In the genomic region with DNA sequence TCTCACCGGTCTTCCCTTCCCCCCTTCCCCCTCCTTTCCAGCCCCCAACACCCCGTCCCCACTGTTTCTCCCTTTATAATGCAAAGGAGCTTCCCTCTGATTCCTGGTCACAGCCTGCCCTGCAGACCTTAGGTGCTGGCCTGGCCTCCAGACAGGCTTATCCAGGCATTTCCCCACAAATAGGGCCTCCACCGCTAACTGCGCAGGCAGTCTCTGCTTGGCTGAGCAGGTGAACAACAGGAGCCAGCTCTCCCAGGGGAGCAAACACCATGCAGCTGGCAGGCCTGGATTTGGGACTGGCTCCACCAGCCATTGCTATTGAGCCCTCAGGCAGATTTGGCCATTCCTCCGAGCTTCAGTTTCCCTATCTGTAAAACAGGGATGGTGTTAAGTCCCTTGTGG, we compare ENCODE assay signal across 1 cellular context.
TF ChIP-seq lines count a peak whose summit lies in the region.

No MANE protein-coding gene starts in this region.

TF ChIP-seq in H1, 55 proteins besides CTCF, POLR2A, EP300 and RAD21 (continued from another document):
- TF ChIP-seq GABPA (IDR thresholded peaks at IDR 0.05; ENCODE audit: borderline replicate concordance, insufficient read depth, low read length) (no peak), BACH1 (IDR thresholded peaks at IDR 0.05; ENCODE audit: low read length) (no peak), CREB1 (IDR thresholded peaks at IDR 0.05) (peak; percentile 56; the same call in 1 of the 2 replicates), TAF7 (optimal IDR thresholded peaks at IDR 0.05; ENCODE audit: borderline replicate concordance, low read depth, low read length) (peak; percentile 80), SP1 (IDR thresholded peaks at IDR 0.05; ENCODE audit: low read depth, low read length) (0 out of 2 replicates have a peak, but pooled peaks have one; percentile 58), SP2 (IDR thresholded peaks at IDR 0.05; ENCODE audit: low read length) (no peak), SIN3A (conservative IDR thresholded peaks at IDR 0.05 in 1 of 2, IDR thresholded peaks at IDR 0.05 in 1 of 2; ENCODE audit: low read depth in 1 of 2, low read length in 2 of 2) (no peak), SAP30 (IDR thresholded peaks at IDR 0.05; ENCODE audit: insufficient read depth, insufficient replicate concordance, low read length) (no peak), SP4 (IDR thresholded peaks at IDR 0.05; ENCODE audit: low read length) (no peak), HDAC6 (IDR thresholded peaks at IDR 0.05; ENCODE audit: low read depth, low read length) (no peak), SIX5 (IDR thresholded peaks at IDR 0.05; ENCODE audit: low read depth, low read length) (no peak), POLR2AphosphoS5 (IDR thresholded peaks at IDR 0.05; ENCODE audit: low read depth, low read length) (peak; percentile 64; the same call in 1 of the 2 replicates), YY1 (IDR thresholded peaks at IDR 0.05; ENCODE audit: low read depth, low read length) (peak; percentile 72; the same call in 1 of the 2 replicates), GTF2F1 (IDR thresholded peaks at IDR 0.05; ENCODE audit: borderline replicate concordance, low read depth, low read length) (no peak), SRF (IDR thresholded peaks at IDR 0.05; ENCODE audit: low read depth, low read length) (no peak), ASH2L (IDR thresholded peaks at IDR 0.05; ENCODE audit: low read length) (peak; percentile 57), EZH2 (IDR thresholded peaks at IDR 0.05; ENCODE audit: low read depth, low read length, severe bottlenecking) (no peak), TCF12 (IDR thresholded peaks at IDR 0.05; ENCODE audit: low read depth, low read length) (0 out of 2 replicates have a peak, but pooled peaks have one; percentile 39), POU5F1 (IDR thresholded peaks at IDR 0.05; ENCODE audit: low read depth, low read length) (peak; percentile 85; the same call in 1 of the 2 replicates), EGR1 (IDR thresholded peaks at IDR 0.05; ENCODE audit: borderline replicate concordance, low read depth, low read length) (peak; percentile 53; the same call in 1 of the 2 replicates), KDM1A (IDR thresholded peaks at IDR 0.05; ENCODE audit: borderline replicate concordance, low read length) (no peak), RBBP5 (IDR thresholded peaks at IDR 0.05; ENCODE audit: borderline replicate concordance, low read depth, low read length) (no peak), HDAC2 (IDR thresholded peaks at IDR 0.05; ENCODE audit: borderline replicate concordance in 1 of 2, low read depth in 2 of 2, low read length in 2 of 2) (peak in 1 of 2 experiments; percentile 88; a peak in 1 of 4 replicates), CTBP2 (IDR thresholded peaks at IDR 0.05; ENCODE audit: borderline replicate concordance, insufficient read depth, insufficient read length, low read length) (peak; percentile 24), TBP (IDR thresholded peaks at IDR 0.05; ENCODE audit: low read depth, low read length) (peak; percentile 83), TAF1 (IDR thresholded peaks at IDR 0.05; ENCODE audit: low read depth, low read length) (peak; percentile 72)
- TF ChIP-seq, protein P1, sequence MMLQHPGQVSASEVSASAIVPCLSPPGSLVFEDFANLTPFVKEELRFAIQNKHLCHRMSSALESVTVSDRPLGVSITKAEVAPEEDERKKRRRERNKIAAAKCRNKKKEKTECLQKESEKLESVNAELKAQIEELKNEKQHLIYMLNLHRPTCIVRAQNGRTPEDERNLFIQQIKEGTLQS (IDR thresholded peaks at IDR 0.05; ENCODE audit: insufficient read depth, low read depth, low read length) = no peak
- TF ChIP-seq, protein P2, sequence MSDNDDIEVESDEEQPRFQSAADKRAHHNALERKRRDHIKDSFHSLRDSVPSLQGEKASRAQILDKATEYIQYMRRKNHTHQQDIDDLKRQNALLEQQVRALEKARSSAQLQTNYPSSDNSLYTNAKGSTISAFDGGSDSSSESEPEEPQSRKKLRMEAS (IDR thresholded peaks at IDR 0.05) = no peak
- TF ChIP-seq, protein P3, sequence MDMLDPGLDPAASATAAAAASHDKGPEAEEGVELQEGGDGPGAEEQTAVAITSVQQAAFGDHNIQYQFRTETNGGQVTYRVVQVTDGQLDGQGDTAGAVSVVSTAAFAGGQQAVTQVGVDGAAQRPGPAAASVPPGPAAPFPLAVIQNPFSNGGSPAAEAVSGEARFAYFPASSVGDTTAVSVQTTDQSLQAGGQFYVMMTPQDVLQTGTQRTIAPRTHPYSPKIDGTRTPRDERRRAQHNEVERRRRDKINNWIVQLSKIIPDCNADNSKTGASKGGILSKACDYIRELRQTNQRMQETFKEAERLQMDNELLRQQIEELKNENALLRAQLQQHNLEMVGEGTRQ (IDR thresholded peaks at IDR 0.05; ENCODE audit: low read length) = no peak
- TF ChIP-seq, protein P4, sequence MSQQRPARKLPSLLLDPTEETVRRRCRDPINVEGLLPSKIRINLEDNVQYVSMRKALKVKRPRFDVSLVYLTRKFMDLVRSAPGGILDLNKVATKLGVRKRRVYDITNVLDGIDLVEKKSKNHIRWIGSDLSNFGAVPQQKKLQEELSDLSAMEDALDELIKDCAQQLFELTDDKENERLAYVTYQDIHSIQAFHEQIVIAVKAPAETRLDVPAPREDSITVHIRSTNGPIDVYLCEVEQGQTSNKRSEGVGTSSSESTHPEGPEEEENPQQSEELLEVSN (IDR thresholded peaks at IDR 0.05) = no peak
